Comparison of ENCODE assay signal across 9 cellular contexts in the genomic region with DNA sequence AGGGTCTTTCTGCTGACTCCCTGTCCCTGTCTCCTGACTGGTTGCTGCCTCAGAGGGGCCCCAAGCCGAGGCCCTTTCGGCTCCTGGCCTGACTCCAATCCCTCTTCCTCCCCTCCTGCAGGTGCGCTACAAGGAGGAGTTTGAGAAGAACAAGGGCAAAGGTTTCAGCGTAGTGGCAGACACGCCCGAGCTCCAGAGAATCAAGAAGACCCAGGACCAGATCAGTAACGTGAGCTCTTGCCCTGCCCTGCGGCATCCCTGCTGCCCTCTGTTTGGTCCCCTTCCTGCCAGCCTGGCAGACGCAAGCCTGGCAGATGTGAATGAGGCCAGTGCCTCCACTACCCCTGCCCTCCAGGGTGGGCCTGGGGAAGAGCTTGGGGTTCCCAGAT.
A peak's percentile ranks its signal among the peaks of the same experiment; 100 is the strongest.
DNase-seq lines count a peak whose midpoint lies in the region; ATAC-seq and TF ChIP-seq lines count a peak whose summit lies in the region.
"Had no signal": no experiment of that assay in that cellular context is flagged by ENCODE, and none has a peak within 500 bp of the region (broad histone marks: within the 10 kb centered on the region; RNA-seq: fewer than 3 reads in every experiment).

No MANE protein-coding gene starts in this region.

- ATAC-seq in HG03565 (IDR thresholded peaks at IDR 0.05; ENCODE audit: unreplicated experiment) = peak; percentile 7
- ATAC-seq in GM19328 (IDR thresholded peaks at IDR 0.05; ENCODE audit: unreplicated experiment) = no peak
- ATAC-seq: A549 had no signal

- peak overlapping the region; percentile 64 to 83 for H3K27ac ChIP-seq in coronary artery

- peak; percentile 58 for DNase-seq in NK-92 treated with Interleukin-12 subunit alpha and Interleukin-12 subunit beta, amount 100 ng/mL, for 24 hours (lab: John Stamatoyannopoulos, UW)
- DNase-seq in NK-92 (lab: John Stamatoyannopoulos, UW; ENCODE audit: unreplicated experiment) (no peak), coronary artery (ENCODE audit: low spot score) (no peak), NCI-H1105 treated with DMSO at 0.1 percent for 48 hours (lab: John Stamatoyannopoulos, UW) (no peak), medulla oblongata (ENCODE audit: extremely low spot score) (no peak)
- DNase-seq in stimulated activated CD8-positive, alpha-beta memory T cell treated with anti-CD3 and anti-CD28 coated beads, Interleukin-4, amount 100 ng/mL, for 48 hours = peak; percentile 57

- H3K4me3 ChIP-seq in coronary artery = no peak overlapping the region
- H3K4me3 ChIP-seq: A549 had no signal

- TF ChIP-seq CTCF in coronary artery (IDR thresholded peaks at IDR 0.05) = no peak

Comparison
In these comparisons a context has a peak if more than half of its experiments do, and no peak if none do; other contexts are left out.
1. DNase-seq: peak in NK-92 treated with Interleukin-12 subunit alpha and Interleukin-12 subunit beta, amount 100 ng/mL, for 24 hours (single experiment) and stimulated activated CD8-positive, alpha-beta memory T cell treated with anti-CD3 and anti-CD28 coated beads, Interleukin-4, amount 100 ng/mL, for 48 hours (single experiment); none in NK-92 (single experiment), coronary artery (single experiment), NCI-H1105 treated with DMSO at 0.1 percent for 48 hours (single experiment) and medulla oblongata (single experiment).